Comparison of ENCODE assay signal across 16 cellular contexts in genomic region chr13:37211542-37211941, GRCh38.
DNase-seq lines count a peak whose midpoint lies in the region; ATAC-seq and TF ChIP-seq lines count a peak whose summit lies in the region.
"Had no signal": no experiment of that assay in that cellular context is flagged by ENCODE, and none has a peak within 500 bp of the region (broad histone marks: within the 10 kb centered on the region; RNA-seq: fewer than 3 reads in every experiment).

No MANE protein-coding gene starts in this region.

- no peaks in the 10 kb centered on the region for H4K20me1 ChIP-seq in GM23338 (replicated peaks; ENCODE audit: insufficient read depth)

- H3K27me3 ChIP-seq in GM23338 (ENCODE audit: insufficient read depth) = no peaks in the 10 kb centered on the region
- no peaks in the 10 kb centered on the region for H3K27me3 ChIP-seq in Peyer's patch

- no peak for TF ChIP-seq POLR2A in Peyer's patch (IDR thresholded peaks at IDR 0.05)

- no peak overlapping the region for H3K4me3 Mint-ChIP-seq in GM23338
- H3K4me3 Mint-ChIP-seq in WTC11 = no peak overlapping the region
- H3K4me3 Mint-ChIP-seq: B cell; CD4-positive, CD25-positive, alpha-beta regulatory T cell; CD8-positive, alpha-beta memory T cell; H9 had no signal

- H3K27ac Mint-ChIP-seq in GM23338 (no peak overlapping the region), WTC11 (no peak overlapping the region)
- H3K27ac Mint-ChIP-seq: B cell; CD8-positive, alpha-beta memory T cell had no signal

- H3K4me2 ChIP-seq in GM23338 = no peak overlapping the region

- H3K27me3 Mint-ChIP-seq in GM23338 (ENCODE audit: insufficient read depth, low read depth, poor library complexity) = peaks cover 3% of the 10 kb centered on the region
- H3K27me3 Mint-ChIP-seq in WTC11 (ENCODE audit: low read depth) = no peaks in the 10 kb centered on the region
- H3K27me3 Mint-ChIP-seq: B cell; CD4-positive, CD25-positive, alpha-beta regulatory T cell; CD8-positive, alpha-beta memory T cell had no signal

- no peak for TF ChIP-seq CTCF in GM23338 (conservative IDR thresholded peaks at IDR 0.05; ENCODE audit: low read depth in 2 of 2)
- TF ChIP-seq CTCF in WTC11 (IDR thresholded peaks at IDR 0.05) = no peak
- no peak for TF ChIP-seq CTCF in Peyer's patch (IDR thresholded peaks at IDR 0.05)

- H3K4me1 Mint-ChIP-seq in GM23338 = 0 out of 3 replicates have a peak, but pooled peaks cover 2% of the 10 kb centered on the region
- peaks cover 12% of the 10 kb centered on the region for H3K4me1 Mint-ChIP-seq in WTC11
- H3K4me1 Mint-ChIP-seq: B cell; CD4-positive, CD25-positive, alpha-beta regulatory T cell; CD8-positive, alpha-beta memory T cell had no signal

- H3K79me2 ChIP-seq in GM23338 (replicated peaks; ENCODE audit: insufficient read depth) = no peaks in the 10 kb centered on the region

- peak; percentile 8 for DNase-seq in GM23338 (ENCODE audit: low spot score)
- DNase-seq in NCI-H146 treated with DMSO at 0.1 percent for 48 hours (lab: John Stamatoyannopoulos, UW; ENCODE audit: unreplicated experiment) = peak; percentile 23
- DNase-seq in NCI-H69 (lab: John Stamatoyannopoulos, UW) = peak; percentile 68
- DNase-seq in WTC11 (ENCODE audit: low spot score) = no peak
- no peak for DNase-seq in Peyer's patch
- DNase-seq in ecto neural progenitor cell (ENCODE audit: low spot score) = no peak
- no peak for DNase-seq in Kasumi-1 (lab: John Stamatoyannopoulos, UW)
- DNase-seq: C1 segment of cervical spinal cord; CD4-positive, CD25-positive, alpha-beta regulatory T cell; CD8-positive, alpha-beta memory T cell; COR-L47; DMS 273 treated with DMSO at 0.1 percent for 48 hours; GOT3; H9 had no signal

- H3K36me3 Mint-ChIP-seq in GM23338 (ENCODE audit: low read depth) (no peaks in the 10 kb centered on the region), WTC11 (no peaks in the 10 kb centered on the region)
- H3K36me3 Mint-ChIP-seq: CD4-positive, CD25-positive, alpha-beta regulatory T cell had no signal

- no peaks in the 10 kb centered on the region for H3F3A ChIP-seq in GM23338 (replicated peaks; ENCODE audit: low read depth)

- H3K27ac ChIP-seq in GM23338 (ENCODE audit: low read depth) = no peak overlapping the region
- H3K27ac ChIP-seq in Peyer's patch = no peak overlapping the region

- no peaks in the 10 kb centered on the region for H3K9me3 ChIP-seq in Peyer's patch

- H3K36me3 ChIP-seq in GM23338 (ENCODE audit: insufficient read depth) (no peaks in the 10 kb centered on the region), Peyer's patch (no peaks in the 10 kb centered on the region)

- CTCF ChIA-PET in WTC11 (lab: Charles Lee) = no interaction called here

- H3K9me3 Mint-ChIP-seq in GM23338 = no peaks in the 10 kb centered on the region
- H3K9me3 Mint-ChIP-seq in WTC11 = no peaks in the 10 kb centered on the region
- H3K9me3 Mint-ChIP-seq: H9 had no signal

- H2AFZ ChIP-seq in GM23338 = peak overlapping the region; percentile 69; the same call in 1 of the 2 replicates

- ATAC-seq in GM23338 (no peak; the same call in 2 of the 3 replicates), WTC11 (peak; percentile 47; the same call in 1 of the 2 replicates), GM18511 (IDR thresholded peaks at IDR 0.05; ENCODE audit: unreplicated experiment) (no peak)

- POLR2A ChIA-PET in WTC11 (lab: Charles Lee) = no interaction called here

- H3K9me2 ChIP-seq in GM23338 (ENCODE audit: insufficient read depth) = peaks cover 11% of the 10 kb centered on the region

- H3K4me1 ChIP-seq in GM23338 (ENCODE audit: insufficient read depth) (no peaks in the 10 kb centered on the region), Peyer's patch (no peaks in the 10 kb centered on the region)

- H3K4me3 ChIP-seq in GM23338 (no peak overlapping the region), Peyer's patch (no peak overlapping the region)

TF ChIP-seq in GM23338, 12 proteins besides CTCF, POLR2A, EP300 and RAD21:
- TF ChIP-seq POLR2AphosphoS5 (IDR thresholded peaks at IDR 0.05; ENCODE audit: low read depth) = no peak
- TF ChIP-seq ZNF331 (CRISPR knock-in tag; IDR thresholded peaks at IDR 0.05; ENCODE audit: low read depth) = no peak
- no peak for TF ChIP-seq EZH2 (IDR thresholded peaks at IDR 0.05; ENCODE audit: low read depth, unreplicated experiment)
- TF ChIP-seq ZNF114 (CRISPR knock-in tag; IDR thresholded peaks at IDR 0.05) = no peak
- TF ChIP-seq JUNB (IDR thresholded peaks at IDR 0.05; ENCODE audit: unreplicated experiment) = no peak
- no peak for TF ChIP-seq REST (IDR thresholded peaks at IDR 0.05; ENCODE audit: unreplicated experiment)
TF ChIP-seq in GM23338: peak in this region for 0.

TF ChIP-seq in WTC11, 78 proteins besides CTCF, POLR2A, EP300 and RAD21:
- TF ChIP-seq ZNF425 (CRISPR knock-in tag; conservative IDR thresholded peaks at IDR 0.05) (no peak), RORB (CRISPR knock-in tag; IDR thresholded peaks at IDR 0.05) (no peak), OVOL2 (CRISPR knock-in tag; IDR thresholded peaks at IDR 0.05; ENCODE audit: borderline replicate concordance) (no peak), ATF1 (CRISPR knock-in tag; IDR thresholded peaks at IDR 0.05) (no peak), FOXP1 (CRISPR knock-in tag; IDR thresholded peaks at IDR 0.05; ENCODE audit: borderline replicate concordance) (no peak), GABPB1 (CRISPR knock-in tag; IDR thresholded peaks at IDR 0.05) (no peak), CBFB (CRISPR knock-in tag; IDR thresholded peaks at IDR 0.05; ENCODE audit: low read depth) (no peak), MAX (CRISPR knock-in tag; IDR thresholded peaks at IDR 0.05) (no peak), SP1 (CRISPR knock-in tag; conservative IDR thresholded peaks at IDR 0.05) (no peak), ZNF671 (CRISPR knock-in tag; IDR thresholded peaks at IDR 0.05) (no peak)
TF ChIP-seq in WTC11: peak in this region for 0.

Comparison
In these comparisons a context has a peak if more than half of its experiments do, and no peak if none do; other contexts are left out.
1. DNase-seq: peak in GM23338 (single experiment), NCI-H146 treated with DMSO at 0.1 percent for 48 hours (single experiment) and NCI-H69 (single experiment); none in WTC11 (single experiment), Peyer's patch (0 of 3), ecto neural progenitor cell (single experiment) and Kasumi-1 (0 of 2).